2 cellular contexts compared by ENCODE assay signal in genomic region chr3:133930341-133930933, GRCh38.
TF ChIP-seq lines count a peak whose summit lies in the region.

No MANE protein-coding gene starts in this region.

TF ChIP-seq in GM23338, 12 proteins besides CTCF, POLR2A, EP300 and RAD21 (continued from another document):
- TF ChIP-seq ZNF462 (CRISPR knock-in tag; IDR thresholded peaks at IDR 0.05) = no peak
- no peak for TF ChIP-seq ZNF331 (CRISPR knock-in tag; IDR thresholded peaks at IDR 0.05; ENCODE audit: low read depth)
- no peak for TF ChIP-seq EZH2phosphoT487 (IDR thresholded peaks at IDR 0.05; ENCODE audit: unreplicated experiment)
- no peak for TF ChIP-seq REST (IDR thresholded peaks at IDR 0.05; ENCODE audit: unreplicated experiment)

TF ChIP-seq in liver, 16 proteins besides CTCF, POLR2A, EP300 and RAD21 (continued from another document):
- TF ChIP-seq ZBTB33 (IDR thresholded peaks at IDR 0.05) (no peak), YY1 (IDR thresholded peaks at IDR 0.05) (no peak), FOXA2 (IDR thresholded peaks at IDR 0.05) (no peak)
